27 cellular contexts compared by ENCODE assay signal in genomic region chr1:236334893-236335545, GRCh38. TPM values are rescaled to one million over a fixed set of nuclear protein-coding genes. Genes with fewer than 3 reads are reported as not detected.
"Had no signal": no experiment of that assay in that cellular context is flagged by ENCODE, and none has a peak within 500 bp of the region (broad histone marks: within the 10 kb centered on the region; RNA-seq: fewer than 3 reads in every experiment).

No MANE protein-coding gene starts in this region.

- H3K4me3 ChIP-seq: adrenal gland, breast epithelium, hepatocyte, left ventricle myocardium inferior, testis, vagina had no signal

- H2AFZ ChIP-seq: hepatocyte had no signal

- H3K36me3 ChIP-seq: adrenal gland, breast epithelium, left ventricle myocardium inferior, vagina had no signal

- H3K4me3 Mint-ChIP-seq: activated naive CD8-positive, alpha-beta T cell; activated T-cell treated with anti-CD3 and anti-CD28 coated beads, Interleukin-2, amount 50 U/mL, for 4 hours; endodermal cell; mesothelial cell of epicardium; naive thymus-derived CD8-positive, alpha-beta T cell; stimulated activated naive B cell treated with anti-CD40 and anti-IgM and Interleukin-4, amounts not matched to agents 10 μg/mL and 1 μg/mL and 100 μg/mL, for 72 hours; WTC11 had no signal

- H3K4me1 ChIP-seq: adrenal gland, breast epithelium, left ventricle myocardium inferior, testis, vagina had no signal

- H3K27me3 ChIP-seq: adrenal gland, breast epithelium, hepatocyte, testis, vagina had no signal

- H3K27ac ChIP-seq: adrenal gland, breast epithelium, epithelial cell of prostate, hepatocyte, left ventricle myocardium inferior, testis, vagina had no signal

- H3K36me3 Mint-ChIP-seq: activated naive CD8-positive, alpha-beta T cell; mesothelial cell of epicardium; naive thymus-derived CD8-positive, alpha-beta T cell; WTC11 had no signal

- H3K4me1 Mint-ChIP-seq: endodermal cell; mesothelial cell of epicardium; naive thymus-derived CD8-positive, alpha-beta T cell; stimulated activated naive B cell treated with anti-CD40 and anti-IgM and Interleukin-4, amounts not matched to agents 10 μg/mL and 1 μg/mL and 100 μg/mL, for 72 hours; WTC11 had no signal

- H3K27me3 Mint-ChIP-seq: activated naive CD8-positive, alpha-beta T cell; stimulated activated naive B cell treated with anti-CD40 and anti-IgM and Interleukin-4, amounts not matched to agents 10 μg/mL and 1 μg/mL and 100 μg/mL, for 72 hours had no signal

- DNase-seq: activated CD4-positive, alpha-beta T cell treated with anti-CD3 and anti-CD28 coated beads, Interleukin-2, amount 50 U/mL, for 4 hours; activated CD8-positive, alpha-beta memory T cell treated with anti-CD3 and anti-CD28 coated beads, Interleukin-2, amount 50 U/mL, for 48 hours; activated naive CD4-positive, alpha-beta T cell; activated T-cell treated with anti-CD3 and anti-CD28 coated beads, Interleukin-2, amount 50 U/mL, for 4 hours; adrenal gland; cerebellar nuclear complex; cortex of kidney; endodermal cell; foreskin melanocyte; glutamatergic neuron; left ventricle myocardium inferior; naive thymus-derived CD8-positive, alpha-beta T cell; stimulated activated CD4-positive, alpha-beta T cell treated with anti-CD3 and anti-CD28 coated beads, Interleukin-2, amount 100 ng/mL, for 48 hours; stimulated activated CD8-positive, alpha-beta memory T cell treated with anti-CD3 and anti-CD28 coated beads, Interleukin-4, amount 100 ng/mL, for 48 hours; stimulated activated naive B cell treated with anti-CD40 and anti-IgM and Interleukin-4, amounts not matched to agents 10 μg/mL and 1 μg/mL and 100 μg/mL, for 72 hours; T-helper 9 cell; testis; trophoblast cell had no signal

- H3K9me3 Mint-ChIP-seq: activated T-cell treated with anti-CD3 and anti-CD28 coated beads, Interleukin-2, amount 50 U/mL, for 4 hours; activated T-helper 2 cell treated with anti-CD3 and anti-CD28 coated beads, Interferon-gamma antibody, Interleukin-2, Interleukin-4, amounts not matched to agents 10 μg/mL and 5 μg/mL and 100 μg/mL, durations not matched to agents 14 hours and 24 hours and 36 hours; endodermal cell; mesothelial cell of epicardium; naive thymus-derived CD8-positive, alpha-beta T cell; stimulated activated naive B cell treated with anti-CD40 and anti-IgM and Interleukin-4, amounts not matched to agents 10 μg/mL and 1 μg/mL and 100 μg/mL, for 72 hours had no signal

- H3K27ac Mint-ChIP-seq: activated naive CD8-positive, alpha-beta T cell; activated T-helper 2 cell treated with anti-CD3 and anti-CD28 coated beads, Interferon-gamma antibody, Interleukin-2, Interleukin-4, amounts not matched to agents 10 μg/mL and 5 μg/mL and 100 μg/mL, durations not matched to agents 14 hours and 24 hours and 36 hours; endodermal cell; mesothelial cell of epicardium; naive thymus-derived CD8-positive, alpha-beta T cell; stimulated activated naive B cell treated with anti-CD40 and anti-IgM and Interleukin-4, amounts not matched to agents 10 μg/mL and 1 μg/mL and 100 μg/mL, for 72 hours; WTC11 had no signal

- H3K79me2 ChIP-seq: hepatocyte had no signal

- ATAC-seq: activated T-cell treated with anti-CD3 and anti-CD28 coated beads, Interleukin-2, amount 50 U/mL, for 4 hours; naive thymus-derived CD8-positive, alpha-beta T cell; stimulated activated naive B cell treated with anti-CD40 and anti-IgM and Interleukin-4, amounts not matched to agents 10 μg/mL and 1 μg/mL and 100 μg/mL, for 72 hours had no signal

- H3K4me2 ChIP-seq: hepatocyte had no signal

RNA-seq across cellular contexts. Expression of gene EDARADD, which starts 59.1 kb away (rescaled TPM):
- total RNA-seq: lung microvascular endothelial cell had no signal
